Comparison of ENCODE assay signal across 1 cellular context in genomic region chr9:134571326-134571871, GRCh38.
TF ChIP-seq lines count a peak whose summit lies in the region.

No MANE protein-coding gene starts in this region.

TF ChIP-seq in H1, 55 proteins besides CTCF, POLR2A, EP300 and RAD21:
- TF ChIP-seq SAP30 (IDR thresholded peaks at IDR 0.05; ENCODE audit: insufficient read depth, insufficient replicate concordance, low read length) (no peak), EGR1 (IDR thresholded peaks at IDR 0.05; ENCODE audit: borderline replicate concordance, low read depth, low read length) (no peak), HDAC2 (IDR thresholded peaks at IDR 0.05; ENCODE audit: borderline replicate concordance in 1 of 2, low read depth in 2 of 2, low read length in 2 of 2) (no peak), SP4 (IDR thresholded peaks at IDR 0.05; ENCODE audit: low read length) (no peak), ZNF274 (IDR thresholded peaks at IDR 0.05; ENCODE audit: borderline replicate concordance, extremely low read depth, low read length) (no peak), CBX8 (IDR thresholded peaks at IDR 0.05; ENCODE audit: borderline replicate concordance, low read depth, low read length) (no peak), JUND (IDR thresholded peaks at IDR 0.05; ENCODE audit: low read length) (no peak), ATF2 (IDR thresholded peaks at IDR 0.05; ENCODE audit: low read length) (no peak), CEBPB (IDR thresholded peaks at IDR 0.05; ENCODE audit: low read depth, low read length) (no peak), ASH2L (IDR thresholded peaks at IDR 0.05; ENCODE audit: low read length) (no peak), NANOG (IDR thresholded peaks at IDR 0.05; ENCODE audit: insufficient read depth, low read depth, low read length, poor library complexity, severe bottlenecking) (no peak), RNF2 (IDR thresholded peaks at IDR 0.05; ENCODE audit: borderline replicate concordance, low read depth, low read length, missing control alignments, poor library complexity, severe bottlenecking) (no peak), BRCA1 (IDR thresholded peaks at IDR 0.05; ENCODE audit: low read depth, low read length) (no peak)
